1 cellular context compared by ENCODE assay signal in the genomic region with DNA sequence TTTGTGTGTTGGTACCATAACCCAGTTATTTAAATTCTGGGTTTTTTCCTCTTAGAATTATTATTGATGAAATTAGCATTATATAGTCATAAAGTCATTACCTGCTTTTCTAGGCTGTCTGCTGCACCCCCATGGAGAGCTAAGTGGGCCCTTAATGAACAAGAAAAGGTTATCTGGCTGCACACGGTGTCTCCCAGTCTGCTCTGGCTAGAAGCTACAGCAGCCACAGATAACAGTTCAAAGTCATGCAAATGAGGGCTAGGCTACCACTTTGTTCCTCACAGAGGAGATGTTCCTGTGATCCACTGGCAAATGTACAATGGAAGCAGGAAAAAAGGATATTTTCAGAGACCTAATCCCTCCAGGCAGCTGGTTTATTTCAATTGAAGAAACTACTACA.
TF ChIP-seq lines count a peak whose summit lies in the region.

No MANE protein-coding gene starts in this region.

TF ChIP-seq in K562, 482 proteins besides CTCF, POLR2A, EP300 and RAD21 (continued from another document):
- TF ChIP-seq ZNF77 (CRISPR knock-in tag; IDR thresholded peaks at IDR 0.05) (no peak), TEAD4 (IDR thresholded peaks at IDR 0.05; ENCODE audit: low read length) (peak; percentile 90), TEAD4 (CRISPR knock-in tag; IDR thresholded peaks at IDR 0.05; ENCODE audit: borderline replicate concordance) (no peak), KAT2B (IDR thresholded peaks at IDR 0.05; ENCODE audit: low read depth, low read length) (no peak), KDM1A (IDR thresholded peaks at IDR 0.05) (0 out of 4 replicates have a peak, but pooled peaks of 1 of the 2 experiments have one; percentile 13)
